Comparison of ENCODE assay signal across 1 cellular context in genomic region chr4:180909279-180909678, GRCh38.
TF ChIP-seq lines count a peak whose summit lies in the region.

No MANE protein-coding gene starts in this region.

TF ChIP-seq in WTC11, 78 proteins besides CTCF, POLR2A, EP300 and RAD21 (continued from another document):
- TF ChIP-seq HMGXB4 (CRISPR knock-in tag; IDR thresholded peaks at IDR 0.05) (no peak), OVOL2 (CRISPR knock-in tag; IDR thresholded peaks at IDR 0.05; ENCODE audit: borderline replicate concordance) (no peak), ZNF416 (CRISPR knock-in tag; IDR thresholded peaks at IDR 0.05) (no peak), FOXJ3 (CRISPR knock-in tag; IDR thresholded peaks at IDR 0.05; ENCODE audit: borderline replicate concordance) (no peak), ZNF219 (CRISPR knock-in tag; IDR thresholded peaks at IDR 0.05; ENCODE audit: borderline replicate concordance) (no peak), CDX4 (CRISPR knock-in tag; IDR thresholded peaks at IDR 0.05; ENCODE audit: borderline replicate concordance) (no peak), CBFB (CRISPR knock-in tag; IDR thresholded peaks at IDR 0.05; ENCODE audit: low read depth) (no peak), JAZF1 (CRISPR knock-in tag; IDR thresholded peaks at IDR 0.05) (no peak), TP53 (CRISPR knock-in tag; IDR thresholded peaks at IDR 0.05) (no peak), SOX15 (CRISPR knock-in tag; IDR thresholded peaks at IDR 0.05) (no peak), ZNF423 (CRISPR knock-in tag; IDR thresholded peaks at IDR 0.05) (no peak), ELF4 (CRISPR knock-in tag; IDR thresholded peaks at IDR 0.05; ENCODE audit: low read depth) (no peak)
